Comparison of ENCODE assay signal across 1 cellular context in the genomic region with DNA sequence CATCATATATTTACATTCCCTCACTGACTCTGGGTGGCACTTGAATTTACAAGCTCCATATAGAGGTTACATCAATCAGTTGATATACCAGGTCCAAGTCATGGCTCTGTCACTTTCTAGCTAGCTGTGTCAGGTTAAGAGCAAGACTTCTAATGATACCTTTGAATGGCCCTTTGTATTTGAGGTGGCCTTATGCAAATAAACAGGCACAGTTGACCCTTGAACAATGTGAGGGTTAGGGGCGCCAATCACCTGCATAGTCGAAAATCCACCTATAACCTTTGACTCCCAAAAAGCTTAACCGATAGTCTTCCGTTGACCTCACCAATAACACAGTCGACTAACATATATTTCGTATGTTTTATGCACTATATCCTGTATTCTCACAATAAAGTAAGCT.
TF ChIP-seq lines count a peak whose summit lies in the region.

No MANE protein-coding gene starts in this region.

TF ChIP-seq in HepG2, 621 proteins besides CTCF, POLR2A, EP300 and RAD21 (continued from another document and continues in another):
- TF ChIP-seq, protein P1, sequence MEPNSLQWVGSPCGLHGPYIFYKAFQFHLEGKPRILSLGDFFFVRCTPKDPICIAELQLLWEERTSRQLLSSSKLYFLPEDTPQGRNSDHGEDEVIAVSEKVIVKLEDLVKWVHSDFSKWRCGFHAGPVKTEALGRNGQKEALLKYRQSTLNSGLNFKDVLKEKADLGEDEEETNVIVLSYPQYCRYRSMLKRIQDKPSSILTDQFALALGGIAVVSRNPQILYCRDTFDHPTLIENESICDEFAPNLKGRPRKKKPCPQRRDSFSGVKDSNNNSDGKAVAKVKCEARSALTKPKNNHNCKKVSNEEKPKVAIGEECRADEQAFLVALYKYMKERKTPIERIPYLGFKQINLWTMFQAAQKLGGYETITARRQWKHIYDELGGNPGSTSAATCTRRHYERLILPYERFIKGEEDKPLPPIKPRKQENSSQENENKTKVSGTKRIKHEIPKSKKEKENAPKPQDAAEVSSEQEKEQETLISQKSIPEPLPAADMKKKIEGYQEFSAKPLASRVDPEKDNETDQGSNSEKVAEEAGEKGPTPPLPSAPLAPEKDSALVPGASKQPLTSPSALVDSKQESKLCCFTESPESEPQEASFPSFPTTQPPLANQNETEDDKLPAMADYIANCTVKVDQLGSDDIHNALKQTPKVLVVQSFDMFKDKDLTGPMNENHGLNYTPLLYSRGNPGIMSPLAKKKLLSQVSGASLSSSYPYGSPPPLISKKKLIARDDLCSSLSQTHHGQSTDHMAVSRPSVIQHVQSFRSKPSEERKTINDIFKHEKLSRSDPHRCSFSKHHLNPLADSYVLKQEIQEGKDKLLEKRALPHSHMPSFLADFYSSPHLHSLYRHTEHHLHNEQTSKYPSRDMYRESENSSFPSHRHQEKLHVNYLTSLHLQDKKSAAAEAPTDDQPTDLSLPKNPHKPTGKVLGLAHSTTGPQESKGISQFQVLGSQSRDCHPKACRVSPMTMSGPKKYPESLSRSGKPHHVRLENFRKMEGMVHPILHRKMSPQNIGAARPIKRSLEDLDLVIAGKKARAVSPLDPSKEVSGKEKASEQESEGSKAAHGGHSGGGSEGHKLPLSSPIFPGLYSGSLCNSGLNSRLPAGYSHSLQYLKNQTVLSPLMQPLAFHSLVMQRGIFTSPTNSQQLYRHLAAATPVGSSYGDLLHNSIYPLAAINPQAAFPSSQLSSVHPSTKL (CRISPR knock-in tag; IDR thresholded peaks at IDR 0.05): peak; percentile 82
- peak; percentile 74; the same call in 1 of the 2 replicates for TF ChIP-seq FOXJ3 (CRISPR knock-in tag; IDR thresholded peaks at IDR 0.05; ENCODE audit: borderline replicate concordance)
- no peak for TF ChIP-seq ZNF841 (CRISPR knock-in tag; IDR thresholded peaks at IDR 0.05; ENCODE audit: borderline replicate concordance)
- peak; percentile 70; the same call in 1 of the 2 replicates for TF ChIP-seq HNF4G (IDR thresholded peaks at IDR 0.05; ENCODE audit: borderline replicate concordance, low read depth, low read length)
- no peak for TF ChIP-seq HNF4G (CRISPR knock-in tag; IDR thresholded peaks at IDR 0.05; ENCODE audit: borderline replicate concordance, low read depth)
- TF ChIP-seq HMG20A (CRISPR knock-in tag; IDR thresholded peaks at IDR 0.05; ENCODE audit: borderline replicate concordance): peak; percentile 37; the same call in 1 of the 2 replicates
- TF ChIP-seq HOXA3 (CRISPR knock-in tag; IDR thresholded peaks at IDR 0.05): peak; percentile 33; the same call in 1 of the 2 replicates
- no peak for TF ChIP-seq CHD2 (IDR thresholded peaks at IDR 0.05; ENCODE audit: low read depth, low read length)
- TF ChIP-seq ASH2L (IDR thresholded peaks at IDR 0.05; ENCODE audit: insufficient read length, low read depth, low read length): peak; percentile 23
- peak; percentile 57; the same call in 1 of the 2 replicates for TF ChIP-seq MED1 (CRISPR knock-in tag; IDR thresholded peaks at IDR 0.05)
- TF ChIP-seq, protein P2, sequence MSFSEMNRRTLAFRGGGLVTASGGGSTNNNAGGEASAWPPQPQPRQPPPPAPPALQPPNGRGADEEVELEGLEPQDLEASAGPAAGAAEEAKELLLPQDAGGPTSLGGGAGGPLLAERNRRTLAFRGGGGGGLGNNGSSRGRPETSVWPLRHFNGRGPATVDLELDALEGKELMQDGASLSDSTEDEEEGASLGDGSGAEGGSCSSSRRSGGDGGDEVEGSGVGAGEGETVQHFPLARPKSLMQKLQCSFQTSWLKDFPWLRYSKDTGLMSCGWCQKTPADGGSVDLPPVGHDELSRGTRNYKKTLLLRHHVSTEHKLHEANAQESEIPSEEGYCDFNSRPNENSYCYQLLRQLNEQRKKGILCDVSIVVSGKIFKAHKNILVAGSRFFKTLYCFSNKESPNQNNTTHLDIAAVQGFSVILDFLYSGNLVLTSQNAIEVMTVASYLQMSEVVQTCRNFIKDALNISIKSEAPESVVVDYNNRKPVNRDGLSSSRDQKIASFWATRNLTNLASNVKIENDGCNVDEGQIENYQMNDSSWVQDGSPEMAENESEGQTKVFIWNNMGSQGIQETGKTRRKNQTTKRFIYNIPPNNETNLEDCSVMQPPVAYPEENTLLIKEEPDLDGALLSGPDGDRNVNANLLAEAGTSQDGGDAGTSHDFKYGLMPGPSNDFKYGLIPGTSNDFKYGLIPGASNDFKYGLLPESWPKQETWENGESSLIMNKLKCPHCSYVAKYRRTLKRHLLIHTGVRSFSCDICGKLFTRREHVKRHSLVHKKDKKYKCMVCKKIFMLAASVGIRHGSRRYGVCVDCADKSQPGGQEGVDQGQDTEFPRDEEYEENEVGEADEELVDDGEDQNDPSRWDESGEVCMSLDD (CRISPR knock-in tag; IDR thresholded peaks at IDR 0.05; ENCODE audit: borderline replicate concordance): peak; percentile 67; the same call in 1 of the 2 replicates
- TF ChIP-seq NCOR1 (IDR thresholded peaks at IDR 0.05; ENCODE audit: borderline replicate concordance, low read length): peak; percentile 66; the same call in 1 of the 2 replicates
- peak; percentile 63; the same call in 1 of the 2 replicates for TF ChIP-seq FOXA3 (CRISPR knock-in tag; IDR thresholded peaks at IDR 0.05)
- TF ChIP-seq PPARG (CRISPR knock-in tag; conservative IDR thresholded peaks at IDR 0.05): peak; percentile 70
- no peak for TF ChIP-seq ZNF124 (CRISPR knock-in tag; IDR thresholded peaks at IDR 0.05)
- TF ChIP-seq FOXA1 (IDR thresholded peaks at IDR 0.05): no peak
- TF ChIP-seq FOXA1 (CRISPR knock-in tag; IDR thresholded peaks at IDR 0.05): 0 out of 2 replicates have a peak, but pooled peaks have one; percentile 36
- peak; percentile 84 for TF ChIP-seq POGZ (CRISPR knock-in tag; IDR thresholded peaks at IDR 0.05)
- no peak for TF ChIP-seq RBFOX2 (IDR thresholded peaks at IDR 0.05; ENCODE audit: low read depth, low read length)
- 0 out of 2 replicates have a peak, but pooled peaks have one; percentile 33 for TF ChIP-seq ZBTB7B (CRISPR knock-in tag; IDR thresholded peaks at IDR 0.05)
- peak; percentile 60 for TF ChIP-seq ZEB1 (IDR thresholded peaks at IDR 0.05; ENCODE audit: insufficient replicate concordance, low read depth)
- TF ChIP-seq, protein P3, sequence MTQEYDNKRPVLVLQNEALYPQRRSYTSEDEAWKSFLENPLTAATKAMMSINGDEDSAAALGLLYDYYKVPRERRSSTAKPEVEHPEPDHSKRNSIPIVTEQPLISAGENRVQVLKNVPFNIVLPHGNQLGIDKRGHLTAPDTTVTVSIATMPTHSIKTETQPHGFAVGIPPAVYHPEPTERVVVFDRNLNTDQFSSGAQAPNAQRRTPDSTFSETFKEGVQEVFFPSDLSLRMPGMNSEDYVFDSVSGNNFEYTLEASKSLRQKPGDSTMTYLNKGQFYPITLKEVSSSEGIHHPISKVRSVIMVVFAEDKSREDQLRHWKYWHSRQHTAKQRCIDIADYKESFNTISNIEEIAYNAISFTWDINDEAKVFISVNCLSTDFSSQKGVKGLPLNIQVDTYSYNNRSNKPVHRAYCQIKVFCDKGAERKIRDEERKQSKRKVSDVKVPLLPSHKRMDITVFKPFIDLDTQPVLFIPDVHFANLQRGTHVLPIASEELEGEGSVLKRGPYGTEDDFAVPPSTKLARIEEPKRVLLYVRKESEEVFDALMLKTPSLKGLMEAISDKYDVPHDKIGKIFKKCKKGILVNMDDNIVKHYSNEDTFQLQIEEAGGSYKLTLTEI (CRISPR knock-in tag; conservative IDR thresholded peaks at IDR 0.05): no peak
- TF ChIP-seq HNF4A (CRISPR knock-in tag; IDR thresholded peaks at IDR 0.05): peak; percentile 75
- TF ChIP-seq EHMT2 (IDR thresholded peaks at IDR 0.05; ENCODE audit: borderline replicate concordance, low read depth, low read length): peak; percentile 37; the same call in 1 of the 2 replicates
- TF ChIP-seq CREB1 (IDR thresholded peaks at IDR 0.05): no peak
- TF ChIP-seq CREB1 (CRISPR knock-in tag; IDR thresholded peaks at IDR 0.05): peak; percentile 44
- TF ChIP-seq NCOA2 (CRISPR knock-in tag; IDR thresholded peaks at IDR 0.05): peak; percentile 65
- 0 out of 2 replicates have a peak, but pooled peaks have one; percentile 21 for TF ChIP-seq KAT8 (CRISPR knock-in tag; IDR thresholded peaks at IDR 0.05)
- TF ChIP-seq, protein P4, sequence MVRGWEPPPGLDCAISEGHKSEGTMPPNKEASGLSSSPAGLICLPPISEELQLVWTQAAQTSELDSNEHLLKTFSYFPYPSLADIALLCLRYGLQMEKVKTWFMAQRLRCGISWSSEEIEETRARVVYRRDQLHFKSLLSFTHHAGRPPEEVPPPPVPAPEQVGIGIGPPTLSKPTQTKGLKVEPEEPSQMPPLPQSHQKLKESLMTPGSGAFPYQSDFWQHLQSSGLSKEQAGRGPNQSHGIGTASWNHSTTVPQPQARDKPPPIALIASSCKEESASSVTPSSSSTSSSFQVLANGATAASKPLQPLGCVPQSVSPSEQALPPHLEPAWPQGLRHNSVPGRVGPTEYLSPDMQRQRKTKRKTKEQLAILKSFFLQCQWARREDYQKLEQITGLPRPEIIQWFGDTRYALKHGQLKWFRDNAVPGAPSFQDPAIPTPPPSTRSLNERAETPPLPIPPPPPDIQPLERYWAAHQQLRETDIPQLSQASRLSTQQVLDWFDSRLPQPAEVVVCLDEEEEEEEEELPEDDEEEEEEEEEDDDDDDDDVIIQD (CRISPR knock-in tag; IDR thresholded peaks at IDR 0.05; ENCODE audit: low read depth): 0 out of 2 replicates have a peak, but pooled peaks have one; percentile 34
- TF ChIP-seq SOX5 (CRISPR knock-in tag; IDR thresholded peaks at IDR 0.05; ENCODE audit: borderline replicate concordance): peak; percentile 90
- TF ChIP-seq ZNF616 (CRISPR knock-in tag; IDR thresholded peaks at IDR 0.05; ENCODE audit: low read depth): no peak
- peak; percentile 70 for TF ChIP-seq FOXP4 (CRISPR knock-in tag; IDR thresholded peaks at IDR 0.05)
- TF ChIP-seq ZNF264 (CRISPR knock-in tag; IDR thresholded peaks at IDR 0.05): 0 out of 2 replicates have a peak, but pooled peaks have one; percentile 63
- TF ChIP-seq ZNF331 (CRISPR knock-in tag; IDR thresholded peaks at IDR 0.05): peak; percentile 21; the same call in 1 of the 2 replicates
- no peak for TF ChIP-seq ZNF501 (CRISPR knock-in tag; IDR thresholded peaks at IDR 0.05)
- peak; percentile 72 for TF ChIP-seq RARA (CRISPR knock-in tag; IDR thresholded peaks at IDR 0.05)
- no peak for TF ChIP-seq HNF1B (CRISPR knock-in tag; IDR thresholded peaks at IDR 0.05)
- peak; percentile 67; the same call in 1 of the 2 replicates for TF ChIP-seq ESRRA (CRISPR knock-in tag; IDR thresholded peaks at IDR 0.05; ENCODE audit: low read depth)
- 0 out of 2 replicates have a peak, but pooled peaks have one; percentile 20 for TF ChIP-seq NFYB (CRISPR knock-in tag; IDR thresholded peaks at IDR 0.05)
- peak; percentile 66 for TF ChIP-seq GATAD2A (CRISPR knock-in tag; IDR thresholded peaks at IDR 0.05)
- peak; percentile 46; the same call in 1 of the 2 replicates for TF ChIP-seq ZBTB7A (CRISPR knock-in tag; IDR thresholded peaks at IDR 0.05)
- TF ChIP-seq RXRA (CRISPR knock-in tag; IDR thresholded peaks at IDR 0.05): peak; percentile 36; the same call in 1 of the 2 replicates
- TF ChIP-seq NFIC (IDR thresholded peaks at IDR 0.05; ENCODE audit: low read length): 0 out of 2 replicates have a peak, but pooled peaks have one; percentile 47
- peak; percentile 44; the same call in 1 of the 2 replicates for TF ChIP-seq SAP130 (CRISPR knock-in tag; IDR thresholded peaks at IDR 0.05; ENCODE audit: low read depth)
- peak; percentile 52 for TF ChIP-seq LCORL (IDR thresholded peaks at IDR 0.05)
- peak; percentile 76; the same call in 1 of the 2 replicates for TF ChIP-seq LCORL (CRISPR knock-in tag; IDR thresholded peaks at IDR 0.05)
- no peak for TF ChIP-seq ZNF24 (IDR thresholded peaks at IDR 0.05)
- peak; percentile 67; the same call in 1 of the 2 replicates for TF ChIP-seq ZNF317 (CRISPR knock-in tag; IDR thresholded peaks at IDR 0.05)
- TF ChIP-seq NR2F1 (CRISPR knock-in tag; IDR thresholded peaks at IDR 0.05): peak; percentile 52 to 66; a peak in 2 of 4 replicates
- TF ChIP-seq TBX2 (CRISPR knock-in tag; IDR thresholded peaks at IDR 0.05; ENCODE audit: borderline replicate concordance): peak; percentile 76; the same call in 1 of the 2 replicates
- TF ChIP-seq NR2F2 (IDR thresholded peaks at IDR 0.05; ENCODE audit: borderline replicate concordance, low read depth): peak; percentile 96
